23 cellular contexts compared by ENCODE assay signal in genomic region chr6:16936893-16937292, GRCh38.
"Had no signal": no experiment of that assay in that cellular context is flagged by ENCODE, and none has a peak within 500 bp of the region (broad histone marks: within the 10 kb centered on the region; RNA-seq: fewer than 3 reads in every experiment).

No MANE protein-coding gene starts in this region.

- H3K9me3 ChIP-seq: stomach, suprapubic skin, testis, thoracic aorta, thyroid gland, tibial artery, tibial nerve, transverse colon, upper lobe of left lung, upper lobe of right lung, uterus, vagina had no signal

- H3K27me3 ChIP-seq: stomach, suprapubic skin, testis, thyroid gland, tibial nerve, transverse colon, upper lobe of left lung, upper lobe of right lung, uterus, vagina had no signal

- DNase-seq: stimulated activated CD4-positive, alpha-beta T cell treated with anti-CD3 and anti-CD28 coated beads, Interleukin-2, amount 100 ng/mL, for 48 hours; stimulated activated CD4-positive, alpha-beta T cell treated with anti-CD3 and anti-CD28 coated beads, Interleukin-4, amount 100 ng/mL, for 1 hour; stimulated activated CD4-positive, alpha-beta T cell treated with anti-CD3 and anti-CD28 coated beads, Interleukin-4, amount 100 ng/mL, for 24 hours; stimulated activated CD4-positive, alpha-beta T cell treated with anti-CD3 and anti-CD28 coated beads, Interleukin-4, amount 100 ng/mL, for 4 hours; stimulated activated CD8-positive, alpha-beta memory T cell treated with anti-CD3 and anti-CD28 coated beads, Interleukin-4, amount 100 ng/mL, for 48 hours; stimulated activated naive B cell treated with anti-CD40 and anti-IgM and Interleukin-4, amounts not matched to agents 10 μg/mL and 1 μg/mL and 100 μg/mL, for 72 hours; stimulated activated naive CD4-positive, alpha-beta T cell; stimulated activated naive CD4-positive, alpha-beta T cell treated with Interleukin-2 at 50 U/mL for 16 hours; stimulated activated naive CD8-positive, alpha-beta T cell treated with anti-CD3 and anti-CD28 coated beads, Interleukin-15, amount 100 ng/mL, for 72 hours; stimulated activated naive CD8-positive, alpha-beta T cell treated with anti-CD3 and anti-CD28 coated beads, Interleukin-15, Interleukin-2, amounts not matched to agents 100 U/mL and 50 U/mL, for 24 hours; stomach; substantia nigra; testis; thyroid gland; tibial artery; transverse colon; upper lobe of left lung; upper lobe of right lung; uterus had no signal

- H3K4me1 ChIP-seq: stomach, suprapubic skin, testis, thyroid gland, tibial artery, tibial nerve, transverse colon, upper lobe of right lung, uterus, vagina had no signal

- H3K27ac ChIP-seq: stomach, suprapubic skin, testis, thoracic aorta, thyroid gland, tibial artery, tibial nerve, transverse colon, upper lobe of left lung, upper lobe of right lung, uterus, vagina had no signal

- H3K36me3 ChIP-seq: stomach, suprapubic skin, thoracic aorta, thyroid gland, tibial artery, tibial nerve, transverse colon, upper lobe of left lung, upper lobe of right lung, uterus, vagina had no signal

- H3K4me3 ChIP-seq: stomach, suprapubic skin, testis, thoracic aorta, thyroid gland, tibial artery, tibial nerve, transverse colon, upper lobe of left lung, upper lobe of right lung, uterus, vagina had no signal
